ENCODE assay signal across 11 cellular contexts in genomic region chr6:47701374-47701773, GRCh38. TPM values are rescaled to one million over a fixed set of nuclear protein-coding genes. Genes with fewer than 3 reads are reported as not detected.
A peak's percentile ranks its signal among the peaks of the same experiment; 100 is the strongest.
DNase-seq lines count a peak whose midpoint lies in the region; ATAC-seq and TF ChIP-seq lines count a peak whose summit lies in the region.
"Had no signal": no experiment of that assay in that cellular context is flagged by ENCODE, and none has a peak within 500 bp of the region (broad histone marks: within the 10 kb centered on the region; RNA-seq: fewer than 3 reads in every experiment).

No MANE protein-coding gene starts in this region.

- peak; percentile 24 for DNase-seq in EL
- DNase-seq in Panc1 (ENCODE audit: low read depth, low spot score): no peak
- DNase-seq in central memory CD4-positive, alpha-beta T cell: no peak
- DNase-seq in NCI-H1694 (lab: John Stamatoyannopoulos, UW): no peak
- no peak for DNase-seq in stimulated activated CD4-positive, alpha-beta T cell treated with anti-CD3 and anti-CD28 coated beads, Interleukin-2, amount 100 ng/mL, for 24 hours
- no peak for DNase-seq in NCI-H82 treated with DMSO at 0.1 percent for 48 hours (lab: John Stamatoyannopoulos, UW; ENCODE audit: unreplicated experiment)
- DNase-seq: activated CD8-positive, alpha-beta memory T cell treated with anti-CD3 and anti-CD28 coated beads, Interleukin-2, amount 50 U/mL, for 4 hours had no signal

- ATAC-seq in GM19397 (IDR thresholded peaks at IDR 0.05; ENCODE audit: unreplicated experiment) (peak; percentile 87), HG03025 (IDR thresholded peaks at IDR 0.05; ENCODE audit: low FRiP score, unreplicated experiment) (peak; percentile 70), Panc1 (peak; percentile 77)

- H3K27ac ChIP-seq in Panc1 (ENCODE audit: low read length): no peak overlapping the region
- H3K27ac ChIP-seq: BLaER1 had no signal

- no peak for TF ChIP-seq CTCF in Panc1 (IDR thresholded peaks at IDR 0.05)

- POLR2A ChIA-PET in Panc1 (lab: Charles Lee): no interaction called here

- CTCF ChIA-PET in Panc1 (lab: Charles Lee): no interaction called here

- H3K4me1 ChIP-seq in Panc1 (ENCODE audit: control insufficient read depth, insufficient read depth, low read length): peaks cover 3% of the 10 kb centered on the region; the same call in 1 of the 2 replicates
- H3K4me1 ChIP-seq: BLaER1 had no signal

- intact Hi-C loops in Panc1 (cut with micrococcal nuclease; ENCODE audit: unreplicated experiment): no loop called here

- no peaks in the 10 kb centered on the region for H3K36me3 ChIP-seq in Panc1 (ENCODE audit: control insufficient read depth, insufficient read depth, low read length)
- H3K36me3 ChIP-seq: BLaER1 had no signal

- no peak overlapping the region for H3K4me3 ChIP-seq in Panc1 (ENCODE audit: low read depth in 2 of 2, low read length in 2 of 2)
- H3K4me3 ChIP-seq: BLaER1 had no signal

- in situ Hi-C loops in Panc1 (cut with HindIII; ENCODE audit: low pct_unique_long_range_greater_than_20kb, low sequenced_read_pairs): no loop called here

- no peaks in the 10 kb centered on the region for H3K9me3 ChIP-seq in Panc1 (ENCODE audit: control insufficient read depth, insufficient read depth, low read depth, low read length)
- H3K9me3 ChIP-seq: BLaER1 had no signal

- BruUV-seq in Panc1 (replicated peaks; lab: Mats Ljungman, UMichigan): no TSS peak

- H3K27me3 ChIP-seq in Panc1 (ENCODE audit: control insufficient read depth, insufficient read depth, low read length): no peaks in the 10 kb centered on the region
- H3K27me3 ChIP-seq: BLaER1 had no signal

RNA-seq across cellular contexts. Expression of gene ADGRF4, which starts 3.0 kb away (rescaled TPM):
- 0.10 TPM for total RNA-seq in Panc1 (2021; ENCODE audit: unreplicated experiment)
- not detected for polyA plus RNA-seq in Panc1 (2012; ENCODE audit: insufficient read length)
- total RNA-seq: mononuclear cell had no signal
